In the genomic region with DNA sequence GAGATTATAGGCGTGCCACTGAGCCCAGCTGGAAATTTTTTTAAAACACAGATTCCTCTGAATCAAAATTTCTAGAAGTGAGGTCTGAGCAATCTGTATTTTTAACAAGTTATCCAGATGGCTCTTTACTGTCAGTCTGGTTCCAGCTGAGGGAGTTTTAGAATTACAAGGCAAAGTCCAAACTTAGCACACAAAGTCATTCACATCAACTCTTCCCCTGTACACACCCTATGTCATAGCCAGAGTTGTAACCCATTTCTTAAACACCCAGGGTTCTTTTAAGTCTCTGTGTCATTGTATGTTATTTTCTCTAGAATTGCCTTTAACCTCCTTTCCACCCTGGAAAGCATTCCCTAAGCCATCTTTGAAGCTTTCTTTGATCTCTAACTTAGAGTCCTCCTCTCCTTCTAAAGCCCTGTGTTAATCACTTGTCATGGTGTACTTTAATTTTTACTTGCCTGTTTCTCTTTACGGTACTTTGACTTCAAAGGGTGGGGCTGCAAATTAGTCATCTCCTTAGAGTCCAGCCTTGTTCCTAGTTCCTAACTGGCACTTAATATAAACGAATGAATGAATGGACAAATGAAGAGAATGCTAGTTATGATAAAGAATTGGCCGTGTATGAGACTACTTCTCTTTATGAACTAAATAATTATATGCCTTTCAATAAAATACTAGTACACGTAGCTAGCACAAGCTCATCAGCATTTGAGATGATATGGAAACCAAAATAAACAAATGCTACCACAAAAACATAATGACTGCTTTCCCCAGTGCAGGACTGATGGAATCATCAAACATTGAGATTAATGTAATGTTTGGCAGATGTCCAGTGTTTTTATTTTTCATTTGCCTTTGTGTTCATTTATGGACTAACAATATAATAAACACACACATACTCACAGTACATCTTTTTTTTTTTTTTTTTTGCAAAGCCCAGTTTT, we compare ENCODE assay signal across 9 cellular contexts. TPM values are rescaled to one million over a fixed set of nuclear protein-coding genes. Genes with fewer than 3 reads are reported as not detected.
A peak's percentile ranks its signal among the peaks of the same experiment; 100 is the strongest.
DNase-seq lines count a peak whose midpoint lies in the region; ATAC-seq and TF ChIP-seq lines count a peak whose summit lies in the region.
"Had no signal": no experiment of that assay in that cellular context is flagged by ENCODE, and none has a peak within 500 bp of the region (broad histone marks: within the 10 kb centered on the region; RNA-seq: fewer than 3 reads in every experiment).

No MANE protein-coding gene starts in this region.

- peak; percentile 41 for ATAC-seq in HG02885 (IDR thresholded peaks at IDR 0.05; ENCODE audit: poor library complexity, unreplicated experiment)
- ATAC-seq in activated naive CD4-positive, alpha-beta T cell treated with anti-CD3 and anti-CD28 coated beads, Interleukin-2, amount 50 U/mL, for 72 hours: peak in 1 of 2 donors; percentile 25
- peak; percentile 86 for ATAC-seq in left lobe of liver
- no peak for ATAC-seq in HG02852 (IDR thresholded peaks at IDR 0.05; ENCODE audit: unreplicated experiment)
- no peak for ATAC-seq in GM19463 (IDR thresholded peaks at IDR 0.05; ENCODE audit: unreplicated experiment)

- DNase-seq in CD1c-positive myeloid dendritic cell (ENCODE audit: extremely low spot score) (peak; percentile 52), left lobe of liver (ENCODE audit: low spot score) (no peak), GM10266 (ENCODE audit: extremely low spot score) (no peak), midbrain (lab: John Stamatoyannopoulos, UW) (no peak)
- DNase-seq in activated naive CD4-positive, alpha-beta T cell treated with anti-CD3 and anti-CD28 coated beads, Interleukin-2, amount 50 U/mL, for 72 hours (ENCODE audit: low spot score in 2 of 2): no peak
- DNase-seq: effector CD4-positive, alpha-beta T cell had no signal

- peaks cover 11 to 47% of the 10 kb centered on the region in 2 donors for H3K36me3 Mint-ChIP-seq in activated naive CD4-positive, alpha-beta T cell treated with anti-CD3 and anti-CD28 coated beads, Interleukin-2, amount 50 U/mL, for 72 hours

- TF ChIP-seq CTCF in GM10266 (IDR thresholded peaks at IDR 0.05; ENCODE audit: control insufficient read depth, insufficient read depth, low read depth, missing control alignments): no peak

- H3K9me3 Mint-ChIP-seq in activated naive CD4-positive, alpha-beta T cell treated with anti-CD3 and anti-CD28 coated beads, Interleukin-2, amount 50 U/mL, for 72 hours: peaks cover 4 to 10% of the 10 kb centered on the region in 2 donors

- peak overlapping the region; percentile 77 to 94 for H3K27ac Mint-ChIP-seq in activated naive CD4-positive, alpha-beta T cell treated with anti-CD3 and anti-CD28 coated beads, Interleukin-2, amount 50 U/mL, for 72 hours

RNA-seq across cellular contexts. Expression of a gene that starts 12.0 kb away (rescaled TPM):
- total RNA-seq in activated naive CD4-positive, alpha-beta T cell treated with anti-CD3 and anti-CD28 coated beads, Interleukin-2, amount 50 U/mL, for 72 hours: 100 to 1,000 TPM; 520 to 570 TPM
- 64.3 TPM for total RNA-seq in left lobe of liver

Comparison
In these comparisons a context has a peak if more than half of its experiments do, and no peak if none do; other contexts are left out.
1. ATAC-seq: peak in HG02885 (single experiment) and left lobe of liver (single experiment); none in HG02852 (single experiment) and GM19463 (single experiment).